1 cellular context compared by ENCODE assay signal in the genomic region with DNA sequence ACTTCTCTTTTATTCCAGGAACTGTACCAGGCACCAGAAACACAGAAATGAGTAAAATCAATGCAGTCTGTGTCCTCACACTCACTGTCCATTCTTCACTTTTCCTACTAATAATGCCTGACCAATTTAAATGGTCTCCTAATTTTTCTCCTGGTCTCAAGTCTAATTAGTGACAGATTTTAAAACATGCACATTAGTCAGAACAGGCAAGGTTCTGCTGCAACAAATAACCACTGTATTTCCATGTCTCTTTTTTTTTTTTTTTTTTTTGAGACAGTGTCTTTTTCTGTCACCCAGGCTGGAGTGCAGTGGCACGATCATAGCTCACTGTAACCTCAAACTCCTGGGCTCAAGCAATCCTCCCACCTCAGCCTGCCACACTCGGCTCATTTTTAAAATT.
TF ChIP-seq lines count a peak whose summit lies in the region.

No MANE protein-coding gene starts in this region.

TF ChIP-seq in K562, 482 proteins besides CTCF, POLR2A, EP300 and RAD21 (continued from another document):
- TF ChIP-seq E2F4 (CRISPR knock-in tag; IDR thresholded peaks at IDR 0.05; ENCODE audit: low read depth): no peak
- peak; percentile 91 for TF ChIP-seq ZNF12 (CRISPR knock-in tag; IDR thresholded peaks at IDR 0.05)
